Comparison of ENCODE assay signal across 21 cellular contexts in the genomic region with DNA sequence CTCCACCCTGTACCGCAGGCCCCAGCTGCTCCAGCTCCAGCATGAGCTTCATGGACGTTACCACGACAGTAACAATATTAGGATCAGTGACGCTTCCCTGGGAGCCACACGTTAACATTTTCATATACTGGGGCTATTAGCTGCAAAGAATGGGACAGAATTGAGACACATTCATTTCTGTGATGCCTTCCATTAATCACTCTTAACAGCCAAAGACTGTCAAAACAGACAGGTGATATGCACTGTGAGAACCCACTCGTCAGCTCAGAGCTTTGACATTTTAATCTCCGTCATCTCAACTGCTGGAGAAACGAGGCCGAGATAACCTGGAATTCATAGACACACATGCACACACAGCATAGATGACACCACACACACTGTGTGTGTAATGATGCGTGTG.
"Had no signal": no experiment of that assay in that cellular context is flagged by ENCODE, and none has a peak within 500 bp of the region (broad histone marks: within the 10 kb centered on the region; RNA-seq: fewer than 3 reads in every experiment).

No MANE protein-coding gene starts in this region.

- H3K9me3 ChIP-seq: adrenal gland had no signal

- H3K36me3 ChIP-seq: adrenal gland had no signal

- H3K4me3 Mint-ChIP-seq: activated B cell treated with CpG ODN at 0.5 μM for 24 hours; activated CD4-positive, alpha-beta memory T cell treated with anti-CD3 and anti-CD28 coated beads for 36 hours; activated CD4-positive, alpha-beta T cell treated with anti-CD3 and anti-CD28 coated beads, Interleukin-2, amount 10 ng/mL, durations not matched to agents 24 days and 14 days; activated naive CD8-positive, alpha-beta T cell treated with anti-CD3 and anti-CD28 coated beads, Interleukin-2, amount 10 ng/mL, durations not matched to agents 7 days and 5 days had no signal

- H3K27ac ChIP-seq: adrenal gland, KMS-11 had no signal

- H3K36me3 Mint-ChIP-seq: activated CD4-positive, alpha-beta memory T cell treated with anti-CD3 and anti-CD28 coated beads for 36 hours; activated naive CD8-positive, alpha-beta T cell treated with anti-CD3 and anti-CD28 coated beads, Interleukin-2, amount 10 ng/mL, durations not matched to agents 7 days and 5 days had no signal

- H3K27me3 Mint-ChIP-seq: activated B cell treated with CpG ODN at 0.5 μM for 24 hours; activated CD4-positive, alpha-beta memory T cell treated with anti-CD3 and anti-CD28 coated beads for 36 hours; activated CD4-positive, alpha-beta T cell treated with anti-CD3 and anti-CD28 coated beads, Interleukin-2, amount 10 ng/mL, durations not matched to agents 24 days and 14 days had no signal

- H3K4me2 ChIP-seq: KMS-11 had no signal

- H3K4me1 Mint-ChIP-seq: activated B cell treated with CpG ODN at 0.5 μM for 24 hours; activated CD4-positive, alpha-beta T cell treated with anti-CD3 and anti-CD28 coated beads, Interleukin-2, amount 10 ng/mL, durations not matched to agents 24 days and 14 days; activated naive CD8-positive, alpha-beta T cell treated with anti-CD3 and anti-CD28 coated beads, Interleukin-2, amount 10 ng/mL, durations not matched to agents 7 days and 5 days had no signal

- H3K9me3 Mint-ChIP-seq: activated B cell treated with CpG ODN at 0.5 μM for 24 hours; activated CD4-positive, alpha-beta memory T cell treated with anti-CD3 and anti-CD28 coated beads for 36 hours; activated CD4-positive, alpha-beta T cell treated with anti-CD3 and anti-CD28 coated beads, Interleukin-2, amount 10 ng/mL, durations not matched to agents 24 days and 14 days; activated naive CD8-positive, alpha-beta T cell treated with anti-CD3 and anti-CD28 coated beads, Interleukin-2, amount 10 ng/mL, durations not matched to agents 7 days and 5 days had no signal

- H3K27me3 ChIP-seq: adrenal gland had no signal

- H3K4me3 ChIP-seq: adrenal gland had no signal

- H3K27ac Mint-ChIP-seq: activated B cell treated with CpG ODN at 0.5 μM for 24 hours; activated CD4-positive, alpha-beta memory T cell treated with anti-CD3 and anti-CD28 coated beads for 36 hours; activated CD4-positive, alpha-beta T cell treated with anti-CD3 and anti-CD28 coated beads, Interleukin-2, amount 10 ng/mL, durations not matched to agents 24 days and 14 days; activated naive CD8-positive, alpha-beta T cell treated with anti-CD3 and anti-CD28 coated beads, Interleukin-2, amount 10 ng/mL, durations not matched to agents 7 days and 5 days had no signal

- DNase-seq: activated B cell treated with CpG ODN at 0.5 μM for 24 hours; activated CD4-positive, alpha-beta memory T cell treated with anti-CD3 and anti-CD28 coated beads for 36 hours; activated CD4-positive, alpha-beta T cell treated with anti-CD3 and anti-CD28 coated beads for 1 hour; activated CD4-positive, alpha-beta T cell treated with anti-CD3 and anti-CD28 coated beads, Interleukin-2, amount 10 ng/mL, durations not matched to agents 24 days and 14 days; activated naive CD4-positive, alpha-beta T cell treated with anti-CD3 and anti-CD28 coated beads, Interleukin-2, amount 50 U/mL, for 16 hours; activated naive CD8-positive, alpha-beta T cell treated with anti-CD3 and anti-CD28 coated beads, Interleukin-2, amount 10 ng/mL, durations not matched to agents 7 days and 5 days; activated T-cell treated with anti-CD3 and anti-CD28 coated beads, Interleukin-2, amount 50 U/mL, for 1 hour; anterior cingulate cortex; MM.1S; NCI-H1105; NCI-H146; NCI-H187 treated with DMSO at 0.1 percent for 48 hours; NCI-H2081 treated with DMSO at 0.1 percent for 48 hours; NCI-H345; NCI-H510A treated with DMSO at 0.1 percent for 48 hours; NCI-H69; SIG-M5; T-helper 2 cell; T1000 had no signal

- H3K4me1 ChIP-seq: adrenal gland had no signal
